ENCODE assay signal across 31 cellular contexts in the genomic region with DNA sequence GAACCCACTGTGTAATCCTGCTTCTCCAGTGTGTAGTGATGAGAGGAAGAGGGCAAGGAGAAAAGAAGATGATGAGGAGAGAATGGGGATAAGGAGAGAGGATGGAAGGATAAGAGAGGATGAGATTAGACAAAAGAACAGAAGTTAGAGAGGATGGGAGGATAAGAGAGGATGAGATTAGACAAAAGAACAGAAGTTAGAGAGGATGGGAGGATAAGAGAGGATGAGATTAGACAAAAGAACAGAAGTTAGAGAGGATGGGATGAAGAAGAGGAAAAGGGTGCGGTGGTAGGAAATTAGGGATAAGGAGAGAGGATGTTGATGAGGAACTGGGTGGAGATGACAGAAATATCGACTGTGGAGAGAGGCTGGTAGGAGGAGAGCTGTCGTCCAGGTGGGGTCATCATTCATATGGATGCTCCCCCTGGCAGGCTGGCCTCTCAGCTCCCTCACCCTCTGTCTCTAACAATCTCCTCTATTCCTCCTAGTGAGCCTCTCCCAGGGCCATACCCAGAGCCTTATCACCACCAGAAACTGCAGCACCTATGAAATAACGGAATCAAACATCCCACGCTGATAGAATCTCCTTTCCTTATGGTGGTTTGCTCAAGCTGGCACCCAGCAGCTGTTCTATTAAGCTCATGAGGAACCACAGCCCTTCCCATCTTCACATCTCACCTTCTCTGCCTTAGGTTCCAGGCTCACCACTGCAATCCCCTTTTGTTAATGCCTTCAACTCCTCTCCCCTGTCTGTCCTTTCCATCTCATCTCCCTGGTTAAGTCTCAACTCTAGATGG. TPM values are rescaled to one million over a fixed set of nuclear protein-coding genes. Genes with fewer than 3 reads are reported as not detected.
"Had no signal": no experiment of that assay in that cellular context is flagged by ENCODE, and none has a peak within 500 bp of the region (broad histone marks: within the 10 kb centered on the region; RNA-seq: fewer than 3 reads in every experiment).

No MANE protein-coding gene starts in this region.

- H3K9me3 ChIP-seq: colonic mucosa, esophagus muscularis mucosa, sigmoid colon, thoracic aorta, vagina had no signal

- DNase-seq: activated CD4-positive, alpha-beta T cell treated with anti-CD3 and anti-CD28 coated beads for 4 hours; activated CD4-positive, alpha-beta T cell treated with anti-CD3 and anti-CD28 coated beads, Interleukin-2, amount 50 U/mL, for 48 hours; activated CD4-positive, CD25-positive, alpha-beta regulatory T cell; activated effector memory CD4-positive, alpha-beta T cell treated with Interleukin-2 at 50 U/mL for 16 hours; activated naive CD4-positive, alpha-beta T cell treated with anti-CD3 and anti-CD28 coated beads for 36 hours; activated naive CD8-positive, alpha-beta T cell treated with anti-CD3 and anti-CD28 coated beads, Interleukin-2, amount 10 ng/mL, durations not matched to agents 7 days and 5 days; activated T-cell treated with anti-CD3 and anti-CD28 coated beads, Interleukin-2, amount 50 U/mL, for 48 hours; amniotic stem cell; colonic mucosa; glutamatergic neuron; immature natural killer cell; naive thymus-derived CD8-positive, alpha-beta T cell; sigmoid colon; stimulated activated CD4-positive, alpha-beta T cell treated with anti-CD3 and anti-CD28 coated beads, Interleukin-4, amount 100 ng/mL, for 1 hour; stimulated activated naive CD4-positive, alpha-beta T cell; T1000 had no signal

- H3K4me1 ChIP-seq: colonic mucosa, sigmoid colon, vagina had no signal

- H3K27me3 ChIP-seq: colonic mucosa, vagina had no signal

- H3K36me3 ChIP-seq: colonic mucosa, esophagus muscularis mucosa, neural progenitor cell, sigmoid colon, thoracic aorta, vagina had no signal

- H3K4me3 ChIP-seq: colonic mucosa, esophagus muscularis mucosa, hepatocyte, lung, neural progenitor cell, sigmoid colon, smooth muscle cell, thoracic aorta, vagina had no signal

- H3K27ac ChIP-seq: colonic mucosa, esophagus muscularis mucosa, hepatocyte, neural progenitor cell, sigmoid colon, thoracic aorta, vagina had no signal

RNA-seq across cellular contexts. Expression of a gene that starts 6.0 kb away (rescaled TPM):
- total RNA-seq: activated naive CD4-positive, alpha-beta T cell treated with anti-CD3 and anti-CD28 coated beads for 36 hours; activated naive CD8-positive, alpha-beta T cell treated with anti-CD3 and anti-CD28 coated beads, Interleukin-2, amount 10 ng/mL, durations not matched to agents 7 days and 5 days; bronchial epithelial cell; colonic mucosa; frontal cortex; hepatocyte; kidney epithelial cell; left lobe of liver; lung; mesothelial cell of epicardium; naive thymus-derived CD8-positive, alpha-beta T cell; osteoblast; posterior vena cava; renal cortical epithelial cell; smooth muscle cell; vagina had no signal
- polyA plus RNA-seq: hepatocyte; immature natural killer cell; lung; naive thymus-derived CD8-positive, alpha-beta T cell; sigmoid colon; smooth muscle cell had no signal

RNA-seq across cellular contexts. Expression of a gene that starts 8.3 kb away (rescaled TPM):
- total RNA-seq: bronchial epithelial cell, colonic mucosa, frontal cortex, hepatocyte, kidney epithelial cell, left lobe of liver, mesothelial cell of epicardium, osteoblast, renal cortical epithelial cell, smooth muscle cell, thoracic aorta, vagina had no signal
- polyA plus RNA-seq: hepatocyte, immature natural killer cell, smooth muscle cell had no signal
